ENCODE assay signal across 1 cellular context in genomic region chr1:161735837-161736236, GRCh38.
TF ChIP-seq lines count a peak whose summit lies in the region.

No MANE protein-coding gene starts in this region.

TF ChIP-seq in A549, 52 proteins besides CTCF, POLR2A, EP300 and RAD21:
- TF ChIP-seq HOXB13 (CRISPR knock-in tag; IDR thresholded peaks at IDR 0.05; ENCODE audit: low read depth), result no peak
- TF ChIP-seq E2F6 (IDR thresholded peaks at IDR 0.05; ENCODE audit: borderline replicate concordance, low read depth), result no peak
- no peak for TF ChIP-seq CBX2 (IDR thresholded peaks at IDR 0.05; ENCODE audit: borderline replicate concordance, low read depth)
- TF ChIP-seq ZNF302 (CRISPR knock-in tag; IDR thresholded peaks at IDR 0.05), result no peak
- TF ChIP-seq TFCP2L1 (CRISPR knock-in tag; IDR thresholded peaks at IDR 0.05), result no peak
